ENCODE assay signal across 13 cellular contexts in genomic region chr6:1636971-1637871, GRCh38. TPM values are rescaled to one million over a fixed set of nuclear protein-coding genes. Genes with fewer than 3 reads are reported as not detected.
DNase-seq lines count a peak whose midpoint lies in the region; ATAC-seq and TF ChIP-seq lines count a peak whose summit lies in the region.
"Had no signal": no experiment of that assay in that cellular context is flagged by ENCODE, and none has a peak within 500 bp of the region (broad histone marks: within the 10 kb centered on the region; RNA-seq: fewer than 3 reads in every experiment).

No MANE protein-coding gene starts in this region.

- H3K4me2 ChIP-seq in OCI-LY3 (ENCODE audit: low read length): peak overlapping the region; percentile 44

- H4K20me1 ChIP-seq in OCI-LY3 (ENCODE audit: insufficient read depth, low read length): no peaks in the 10 kb centered on the region

- no peak overlapping the region for H3K27ac Mint-ChIP-seq in CD8-positive, alpha-beta memory T cell
- H3K27ac Mint-ChIP-seq: T-helper 2 cell treated with Interferon-gamma antibody and Interleukin-4, amounts not matched to agents 5 μg/mL and 100 μg/mL, for 36 hours had no signal

- POLR2A ChIA-PET in HEK293 (lab: Yijun Ruan, JAX): no interaction called here
- POLR2A ChIA-PET in CD8-positive, alpha-beta memory T cell (lab: Charles Lee): no interaction called here

- H3K4me1 ChIP-seq in HEK293 (ENCODE audit: control insufficient read depth, insufficient read depth, low read length) (peaks cover 4% of the 10 kb centered on the region; the same call in 1 of the 2 replicates), OCI-LY3 (ENCODE audit: low read length) (peaks cover 21% of the 10 kb centered on the region)
- H3K4me1 ChIP-seq in CD8-positive, alpha-beta memory T cell (ENCODE audit: insufficient read depth, low read length): no peaks in the 10 kb centered on the region
- H3K4me1 ChIP-seq: lower lobe of right lung had no signal

- no peaks in the 10 kb centered on the region for H3K9me3 ChIP-seq in HEK293 (ENCODE audit: control insufficient read depth, insufficient read depth, low read depth, low read length)
- H3K9me3 ChIP-seq in OCI-LY3 (ENCODE audit: insufficient read depth, low read length): no peaks in the 10 kb centered on the region
- no peaks in the 10 kb centered on the region for H3K9me3 ChIP-seq in CD8-positive, alpha-beta memory T cell (ENCODE audit: low read length)
- H3K9me3 ChIP-seq: lower lobe of right lung had no signal

- H3K36me3 ChIP-seq in HEK293 (ENCODE audit: control insufficient read depth in 2 of 2, insufficient read depth in 1 of 2, low read length in 2 of 2) (no peaks in the 10 kb centered on the region), OCI-LY3 (replicated peaks; ENCODE audit: low read depth, low read length) (no peaks in the 10 kb centered on the region), kidney epithelial cell (ENCODE audit: control insufficient read depth, insufficient read depth, low read length) (no peaks in the 10 kb centered on the region), H7 (replicated peaks; ENCODE audit: control insufficient read depth, insufficient read depth, low read length) (no peaks in the 10 kb centered on the region)
- H3K36me3 ChIP-seq in CD8-positive, alpha-beta memory T cell (ENCODE audit: insufficient read depth, low read length): no peaks in the 10 kb centered on the region
- H3K36me3 ChIP-seq: cardiac muscle cell, lower lobe of right lung had no signal

- CTCF ChIA-PET in HEK293 (lab: Yijun Ruan, JAX): interaction anchor here (0.8 kb wide), 1 partner anchor 846 kb away, joined by 3 read pairs; no protein-coding TSS in a partner anchor
- CTCF ChIA-PET in CD8-positive, alpha-beta memory T cell (lab: Charles Lee): interaction anchor here (0.6 kb wide), 1 partner anchor 1593 kb away, joined by 3 read pairs; no protein-coding TSS in a partner anchor

- H3K27me3 ChIP-seq in OCI-LY3 (ENCODE audit: low read depth, low read length): no peaks in the 10 kb centered on the region
- H3K27me3 ChIP-seq in kidney epithelial cell (ENCODE audit: control insufficient read depth, insufficient read depth, low read length): no peaks in the 10 kb centered on the region
- H3K27me3 ChIP-seq in CD8-positive, alpha-beta memory T cell (ENCODE audit: insufficient read depth, low read length, poor library complexity, severe bottlenecking): no peaks in the 10 kb centered on the region
- H3K27me3 ChIP-seq in H7 (ENCODE audit: control insufficient read depth, insufficient read depth, low read length): no peaks in the 10 kb centered on the region
- H3K27me3 ChIP-seq: cardiac muscle cell had no signal

- no peaks in the 10 kb centered on the region for H3K9me3 Mint-ChIP-seq in CD8-positive, alpha-beta memory T cell
- H3K9me3 Mint-ChIP-seq: T-helper 2 cell treated with Interferon-gamma antibody and Interleukin-4, amounts not matched to agents 5 μg/mL and 100 μg/mL, for 36 hours had no signal

- no peaks in the 10 kb centered on the region for H3K79me2 ChIP-seq in OCI-LY3 (ENCODE audit: low read length)

- DNase-seq in A172 (ENCODE audit: low spot score) (peak; percentile 89), kidney epithelial cell (ENCODE audit: low read depth) (peak; percentile 68), H7 (no peak)
- DNase-seq in CD8-positive, alpha-beta memory T cell: no peak
- DNase-seq: lower lobe of right lung; NCI-H187; stimulated activated CD8-positive, alpha-beta memory T cell treated with anti-CD3 and anti-CD28 coated beads, Interleukin-4, amount 100 ng/mL, for 48 hours had no signal

- H3K4me3 Mint-ChIP-seq in CD8-positive, alpha-beta memory T cell: no peak overlapping the region
- H3K4me3 Mint-ChIP-seq: T-helper 2 cell treated with Interferon-gamma antibody and Interleukin-4, amounts not matched to agents 5 μg/mL and 100 μg/mL, for 36 hours had no signal

- H3K4me1 Mint-ChIP-seq in CD8-positive, alpha-beta memory T cell: no peaks in the 10 kb centered on the region

- no peak overlapping the region for H3K27ac ChIP-seq in HEK293 (ENCODE audit: extremely low read depth, low read depth, low read length)
- H3K27ac ChIP-seq in OCI-LY3 (ENCODE audit: low read length): peak overlapping the region; percentile 14; the same call in 1 of the 2 replicates
- no peak overlapping the region for H3K27ac ChIP-seq in CD8-positive, alpha-beta memory T cell (ENCODE audit: low read depth, low read length)
- H3K27ac ChIP-seq: cardiac muscle cell, lower lobe of right lung had no signal

- no peak overlapping the region for H3K9ac ChIP-seq in OCI-LY3 (ENCODE audit: low read length)

- H3K27me3 Mint-ChIP-seq in CD8-positive, alpha-beta memory T cell: peaks cover 0 to 12% of the 10 kb centered on the region in 2 donors

- peaks cover 7 to 12% (median 8%) of the 10 kb centered on the region in 3 donors for H3K36me3 Mint-ChIP-seq in CD8-positive, alpha-beta memory T cell

- TF ChIP-seq CTCF in HEK293 (tag by site-specific recombination; IDR thresholded peaks at IDR 0.05) (no peak), OCI-LY3 (IDR thresholded peaks at IDR 0.05; ENCODE audit: low read depth, low read length) (no peak), kidney epithelial cell (IDR thresholded peaks at IDR 0.05; ENCODE audit: insufficient read depth, low read length, poor library complexity, severe bottlenecking) (no peak)

- ATAC-seq in HG02981 (IDR thresholded peaks at IDR 0.05; ENCODE audit: unreplicated experiment) (no peak), HG03378 (IDR thresholded peaks at IDR 0.05; ENCODE audit: unreplicated experiment) (no peak)

- no peak overlapping the region; the same call in 1 of the 2 replicates for H2AFZ ChIP-seq in OCI-LY3 (ENCODE audit: low read depth, low read length)

- no peak overlapping the region for H3K4me3 ChIP-seq in HEK293 (ENCODE audit: low read depth, low read length)
- H3K4me3 ChIP-seq in OCI-LY3 (ENCODE audit: low read length): no peak overlapping the region
- H3K4me3 ChIP-seq in kidney epithelial cell (ENCODE audit: low read depth, low read length): no peak overlapping the region
- H3K4me3 ChIP-seq in CD8-positive, alpha-beta memory T cell (ENCODE audit: low read length): no peak overlapping the region
- no peak overlapping the region for H3K4me3 ChIP-seq in H7 (ENCODE audit: insufficient read depth, low read depth, low read length)
- H3K4me3 ChIP-seq: cardiac muscle cell, lower lobe of right lung had no signal

TF ChIP-seq in HEK293, 187 proteins besides CTCF, POLR2A, EP300 and RAD21:
- TF ChIP-seq ZNF548 (tag by site-specific recombination; IDR thresholded peaks at IDR 0.05) (peak; percentile 67; the same call in 1 of the 2 replicates), ZNF169 (tag by site-specific recombination; IDR thresholded peaks at IDR 0.05) (no peak), ZNF600 (tag by site-specific recombination; IDR thresholded peaks at IDR 0.05) (peak; percentile 92), GLIS1 (tag by site-specific recombination; IDR thresholded peaks at IDR 0.05) (0 out of 2 replicates have a peak, but pooled peaks have one; percentile 11), ZIC2 (tag by site-specific recombination; IDR thresholded peaks at IDR 0.05) (peak; percentile 87), ZNF530 (tag by site-specific recombination; IDR thresholded peaks at IDR 0.05; ENCODE audit: low read depth) (no peak), ZNF449 (tag by site-specific recombination; IDR thresholded peaks at IDR 0.05) (0 out of 2 replicates have a peak, but pooled peaks have one; percentile 26)

RNA-seq across cellular contexts. Expression of gene FOXC1, which starts 27.5 kb away (rescaled TPM):
- 3.5 and 4.6 TPM in 2 replicates for total RNA-seq in A172 (2014; rRNA removed; shearing (Covaris generic))
- total RNA-seq in kidney epithelial cell: 26.2 and 27.6 TPM in 2 replicates
- not detected for total RNA-seq in CD8-positive, alpha-beta memory T cell
- not detected for polyA plus RNA-seq in CD8-positive, alpha-beta memory T cell
- 3.7 and 6.8 TPM in 2 replicates for total RNA-seq in H7 (2014; rRNA removed; shearing (Covaris generic))

Comparison
In these comparisons a context has a peak if more than half of its experiments do, and no peak if none do; other contexts are left out.
1. DNase-seq: peak in A172 (single experiment) and kidney epithelial cell (single experiment); none in CD8-positive, alpha-beta memory T cell (0 of 5) and H7 (single experiment).